Comparison of ENCODE assay signal across 16 cellular contexts in the genomic region with DNA sequence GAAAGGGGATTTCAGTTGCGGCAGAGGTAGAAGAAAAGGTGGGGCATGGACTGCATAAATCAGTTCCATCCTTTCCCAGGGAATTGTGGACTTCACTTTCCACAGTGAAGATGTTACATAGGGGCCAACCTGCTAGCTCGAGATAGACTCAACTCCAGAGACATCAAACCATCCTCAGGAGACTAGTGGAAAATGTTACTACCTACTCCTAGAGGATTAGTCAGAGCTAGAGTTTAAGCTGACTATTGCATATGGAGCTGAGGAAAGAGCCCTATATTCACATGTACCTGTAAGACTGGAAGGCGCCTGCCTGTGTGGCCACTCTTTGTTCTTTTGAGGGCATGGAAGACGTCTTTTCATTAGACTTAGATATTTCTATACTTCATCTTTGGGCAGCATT.
DNase-seq lines count a peak whose midpoint lies in the region; ATAC-seq and TF ChIP-seq lines count a peak whose summit lies in the region.
"Had no signal": no experiment of that assay in that cellular context is flagged by ENCODE, and none has a peak within 500 bp of the region (broad histone marks: within the 10 kb centered on the region; RNA-seq: fewer than 3 reads in every experiment).

No MANE protein-coding gene starts in this region.

- peak overlapping the region in 2 of 3 donors; percentile 59 to 80 for H3K27ac Mint-ChIP-seq in CD4-positive, CD25-positive, alpha-beta regulatory T cell
- peak overlapping the region; percentile 97 for H3K27ac Mint-ChIP-seq in T-helper 17 cell
- H3K27ac Mint-ChIP-seq in immature natural killer cell, result peak overlapping the region; percentile 6 to 86 (median 66)
- H3K27ac Mint-ChIP-seq in CD14-positive monocyte, result no peak overlapping the region
- H3K27ac Mint-ChIP-seq: H9 had no signal

- no peak overlapping the region for H3K4me3 Mint-ChIP-seq in CD4-positive, CD25-positive, alpha-beta regulatory T cell
- H3K4me3 Mint-ChIP-seq in T-helper 17 cell, result no peak overlapping the region
- no peak overlapping the region for H3K4me3 Mint-ChIP-seq in immature natural killer cell
- no peak overlapping the region for H3K4me3 Mint-ChIP-seq in CD14-positive monocyte
- H3K4me3 Mint-ChIP-seq: H9 had no signal

- H3K4me1 ChIP-seq in CD4-positive, CD25-positive, alpha-beta regulatory T cell (ENCODE audit: control insufficient read depth, insufficient read depth, low read length, poor library complexity, severe bottlenecking), result peaks cover 15% of the 10 kb centered on the region
- H3K4me1 ChIP-seq in skeletal muscle satellite cell (ENCODE audit: control insufficient read depth, insufficient read depth, low read length), result peaks cover 50% of the 10 kb centered on the region
- H3K4me1 ChIP-seq: BLaER1 had no signal

- peaks cover 0 to 1% (median 0%) of the 10 kb centered on the region in 7 donors for H3K9me3 Mint-ChIP-seq in CD4-positive, CD25-positive, alpha-beta regulatory T cell
- H3K9me3 Mint-ChIP-seq in immature natural killer cell (no peaks in the 10 kb centered on the region), CD14-positive monocyte (no peaks in the 10 kb centered on the region)
- H3K9me3 Mint-ChIP-seq: H9 had no signal

- H3K4me2 ChIP-seq in skeletal muscle satellite cell (ENCODE audit: low read length), result peak overlapping the region; percentile 64
- H3K4me2 ChIP-seq: BLaER1 had no signal

- H3K9ac ChIP-seq in skeletal muscle satellite cell (ENCODE audit: low read depth, low read length), result peak overlapping the region; percentile 77
- H3K9ac ChIP-seq: BLaER1 had no signal

- DNase-seq in CD4-positive, CD25-positive, alpha-beta regulatory T cell, result no peak
- no peak for DNase-seq in T-helper 17 cell
- no peak for DNase-seq in immature natural killer cell
- no peak for DNase-seq in HT-29 (ENCODE audit: low spot score)
- DNase-seq in CD14-positive monocyte (ENCODE audit: low spot score), result no peak
- DNase-seq in SIG-M5 (lab: John Stamatoyannopoulos, UW), result no peak
- no peak for DNase-seq in Kasumi-1 (lab: John Stamatoyannopoulos, UW)
- DNase-seq: activated CD4-positive, alpha-beta T cell treated with anti-CD3 and anti-CD28 coated beads for 1 hour; activated effector memory CD4-positive, alpha-beta T cell treated with Interleukin-2 at 50 U/mL for 16 hours; GDM1; H9; NCI-H1048; NCI-H2227 treated with DMSO at 0.1 percent for 48 hours; SW 1271 had no signal

- no peaks in the 10 kb centered on the region for H3K27me3 Mint-ChIP-seq in CD4-positive, CD25-positive, alpha-beta regulatory T cell
- H3K27me3 Mint-ChIP-seq in T-helper 17 cell (no peaks in the 10 kb centered on the region), immature natural killer cell (ENCODE audit: low read depth in 3 of 3) (peaks cover 0 to 10% (median 8%) of the 10 kb centered on the region in 3 donors), CD14-positive monocyte (ENCODE audit: low read depth in 3 of 3) (no peaks in the 10 kb centered on the region)

- peaks cover 7 to 49% (median 43%) of the 10 kb centered on the region in 4 donors for H3K4me1 Mint-ChIP-seq in CD4-positive, CD25-positive, alpha-beta regulatory T cell
- H3K4me1 Mint-ChIP-seq in T-helper 17 cell (peaks cover 39% of the 10 kb centered on the region), immature natural killer cell (peaks cover 14 to 55% of the 10 kb centered on the region in 2 donors), CD14-positive monocyte (no peaks in the 10 kb centered on the region)
- H3K4me1 Mint-ChIP-seq: H9 had no signal

- no peaks in the 10 kb centered on the region for H3K9me3 ChIP-seq in CD4-positive, CD25-positive, alpha-beta regulatory T cell (ENCODE audit: control insufficient read depth in 2 of 2, low read length in 2 of 2)
- no peaks in the 10 kb centered on the region for H3K9me3 ChIP-seq in T-helper 17 cell (ENCODE audit: control insufficient read depth, low read length, poor library complexity, severe bottlenecking)
- H3K9me3 ChIP-seq in skeletal muscle satellite cell (replicated peaks; ENCODE audit: low read length), result no peaks in the 10 kb centered on the region
- H3K9me3 ChIP-seq: BLaER1 had no signal

- peaks cover 51% of the 10 kb centered on the region for H3K36me3 Mint-ChIP-seq in CD4-positive, CD25-positive, alpha-beta regulatory T cell
- H3K36me3 Mint-ChIP-seq in T-helper 17 cell (ENCODE audit: low read depth) (peaks cover 32% of the 10 kb centered on the region), immature natural killer cell (peaks cover 32 to 82% (median 60%) of the 10 kb centered on the region in 3 donors), CD14-positive monocyte (peaks cover 89 to 99% of the 10 kb centered on the region in 2 donors)

- TF ChIP-seq CTCF in CD14-positive monocyte (IDR thresholded peaks at IDR 0.05), result no peak

- no peaks in the 10 kb centered on the region for H3K27me3 ChIP-seq in CD4-positive, CD25-positive, alpha-beta regulatory T cell (ENCODE audit: control insufficient read depth, insufficient read depth, low read length)
- H3K27me3 ChIP-seq in skeletal muscle satellite cell (ENCODE audit: control insufficient read depth, insufficient read depth, low read length), result no peaks in the 10 kb centered on the region
- H3K27me3 ChIP-seq: BLaER1 had no signal

- ATAC-seq in CD4-positive, CD25-positive, alpha-beta regulatory T cell (ENCODE audit: low read depth in 2 of 2), result no peak
- ATAC-seq in T-helper 17 cell, result no peak

- intact Hi-C loops in CD14-positive monocyte (cut with micrococcal nuclease), result no loop called here

- peak overlapping the region; percentile 18 for H3K27ac ChIP-seq in CD4-positive, CD25-positive, alpha-beta regulatory T cell (ENCODE audit: insufficient read depth, low read length, poor library complexity, severe bottlenecking)
- H3K27ac ChIP-seq: BLaER1 had no signal

- no peak overlapping the region for H3K4me3 ChIP-seq in CD4-positive, CD25-positive, alpha-beta regulatory T cell (ENCODE audit: low read depth, low read length)
- peak overlapping the region; percentile 13 for H3K4me3 ChIP-seq in skeletal muscle satellite cell (ENCODE audit: low read length)
- H3K4me3 ChIP-seq: BLaER1 had no signal

- peaks cover 95% of the 10 kb centered on the region for H3K36me3 ChIP-seq in CD4-positive, CD25-positive, alpha-beta regulatory T cell (ENCODE audit: control insufficient read depth, insufficient read depth, low read length)
- peaks cover 47% of the 10 kb centered on the region for H3K36me3 ChIP-seq in skeletal muscle satellite cell (ENCODE audit: insufficient read depth, low read length)

Comparison
In these comparisons a context has a peak if more than half of its experiments do, and no peak if none do; other contexts are left out.
1. H3K27ac Mint-ChIP-seq: peak in CD4-positive, CD25-positive, alpha-beta regulatory T cell (2 of 3), T-helper 17 cell (single experiment) and immature natural killer cell (6 of 6); none in CD14-positive monocyte (0 of 7).